15 cellular contexts compared by ENCODE assay signal in genomic region chr17:62572488-62573469, GRCh38. TPM values are rescaled to one million over a fixed set of nuclear protein-coding genes. Genes with fewer than 3 reads are reported as not detected.
DNase-seq lines count a peak whose midpoint lies in the region; ATAC-seq and TF ChIP-seq lines count a peak whose summit lies in the region.
"Had no signal": no experiment of that assay in that cellular context is flagged by ENCODE, and none has a peak within 500 bp of the region (broad histone marks: within the 10 kb centered on the region; RNA-seq: fewer than 3 reads in every experiment).

No MANE protein-coding gene starts in this region.

- H3K4me1 ChIP-seq in adipocyte (ENCODE audit: control insufficient read depth, insufficient read depth, low read length) (peaks cover 18% of the 10 kb centered on the region), left lung (no peaks in the 10 kb centered on the region), subcutaneous abdominal adipose tissue (ENCODE audit: control insufficient read depth in 5 of 5, insufficient read depth in 5 of 5, low read length in 5 of 5) (peaks cover 0 to 7% (median 0%) of the 10 kb centered on the region in 5 donors)
- H3K4me1 ChIP-seq in CD8-positive, alpha-beta memory T cell (ENCODE audit: insufficient read depth, low read length), result no peaks in the 10 kb centered on the region
- H3K4me1 ChIP-seq: upper lobe of left lung had no signal

- no peaks in the 10 kb centered on the region for H3K9me3 ChIP-seq in adipocyte (ENCODE audit: control insufficient read depth, low read length)
- H3K9me3 ChIP-seq in left lung, result no peaks in the 10 kb centered on the region
- H3K9me3 ChIP-seq in subcutaneous abdominal adipose tissue (ENCODE audit: control insufficient read depth in 5 of 5, low read length in 5 of 5), result no peaks in the 10 kb centered on the region
- no peaks in the 10 kb centered on the region for H3K9me3 ChIP-seq in CD8-positive, alpha-beta memory T cell (ENCODE audit: low read length)
- H3K9me3 ChIP-seq: upper lobe of left lung had no signal

- H3K4me3 ChIP-seq in adipocyte (ENCODE audit: low read length) (peak overlapping the region; percentile 39), left lung (no peak overlapping the region), subcutaneous abdominal adipose tissue (ENCODE audit: low read depth in 1 of 5, low read length in 5 of 5) (no peak overlapping the region)
- H3K4me3 ChIP-seq in CD8-positive, alpha-beta memory T cell (ENCODE audit: low read length), result no peak overlapping the region
- H3K4me3 ChIP-seq: upper lobe of left lung had no signal

- no peak overlapping the region for H3K4me3 Mint-ChIP-seq in activated CD8-positive, alpha-beta T cell treated with anti-CD3 and anti-CD28 coated beads for 36 hours
- H3K4me3 Mint-ChIP-seq in activated CD8-positive, alpha-beta T cell treated with anti-CD3 and anti-CD28 coated beads, Interleukin-2, amount 10 ng/mL, durations not matched to agents 7 days and 5 days, result no peak overlapping the region
- no peak overlapping the region for H3K4me3 Mint-ChIP-seq in CD8-positive, alpha-beta memory T cell
- H3K4me3 Mint-ChIP-seq: activated naive CD8-positive, alpha-beta T cell treated with anti-CD3 and anti-CD28 coated beads, Interleukin-2, amount 10 ng/mL, durations not matched to agents 7 days and 5 days had no signal

- H3K9me3 Mint-ChIP-seq in activated CD8-positive, alpha-beta T cell treated with anti-CD3 and anti-CD28 coated beads for 36 hours, result no peaks in the 10 kb centered on the region
- H3K9me3 Mint-ChIP-seq in activated CD8-positive, alpha-beta T cell treated with anti-CD3 and anti-CD28 coated beads, Interleukin-2, amount 10 ng/mL, durations not matched to agents 7 days and 5 days (ENCODE audit: insufficient read depth), result no peaks in the 10 kb centered on the region
- H3K9me3 Mint-ChIP-seq in CD8-positive, alpha-beta memory T cell, result no peaks in the 10 kb centered on the region
- H3K9me3 Mint-ChIP-seq: activated naive CD8-positive, alpha-beta T cell treated with anti-CD3 and anti-CD28 coated beads, Interleukin-2, amount 10 ng/mL, durations not matched to agents 7 days and 5 days had no signal

- H3K9ac ChIP-seq in adipocyte (ENCODE audit: low read length), result no peak overlapping the region
- H3K9ac ChIP-seq in subcutaneous abdominal adipose tissue (ENCODE audit: low read length in 5 of 5), result no peak overlapping the region

- peaks cover 13% of the 10 kb centered on the region for H3K36me3 Mint-ChIP-seq in activated CD8-positive, alpha-beta T cell treated with anti-CD3 and anti-CD28 coated beads for 36 hours (ENCODE audit: low read depth)
- H3K36me3 Mint-ChIP-seq in activated CD8-positive, alpha-beta T cell treated with anti-CD3 and anti-CD28 coated beads, Interleukin-2, amount 10 ng/mL, durations not matched to agents 7 days and 5 days (ENCODE audit: low read depth), result peaks cover 39% of the 10 kb centered on the region
- H3K36me3 Mint-ChIP-seq in CD8-positive, alpha-beta memory T cell, result peaks cover 4 to 70% (median 30%) of the 10 kb centered on the region in 3 donors

- H3K4me1 Mint-ChIP-seq in activated CD8-positive, alpha-beta T cell treated with anti-CD3 and anti-CD28 coated beads for 36 hours (ENCODE audit: low read depth), result peaks cover 5% of the 10 kb centered on the region
- H3K4me1 Mint-ChIP-seq in activated CD8-positive, alpha-beta T cell treated with anti-CD3 and anti-CD28 coated beads, Interleukin-2, amount 10 ng/mL, durations not matched to agents 7 days and 5 days (ENCODE audit: low read depth), result no peaks in the 10 kb centered on the region
- peaks cover 0 to 9% (median 7%) of the 10 kb centered on the region in 3 donors for H3K4me1 Mint-ChIP-seq in CD8-positive, alpha-beta memory T cell
- H3K4me1 Mint-ChIP-seq: activated naive CD8-positive, alpha-beta T cell treated with anti-CD3 and anti-CD28 coated beads, Interleukin-2, amount 10 ng/mL, durations not matched to agents 7 days and 5 days had no signal

- intact Hi-C loops in activated CD8-positive, alpha-beta T cell treated with anti-CD3 and anti-CD28 coated beads for 36 hours (cut with micrococcal nuclease), result no loop called here
- intact Hi-C loops in left lung (cut with DNase I), result no loop called here

- peak overlapping the region; percentile 72 for H3K27ac Mint-ChIP-seq in activated CD8-positive, alpha-beta T cell treated with anti-CD3 and anti-CD28 coated beads for 36 hours
- H3K27ac Mint-ChIP-seq in activated CD8-positive, alpha-beta T cell treated with anti-CD3 and anti-CD28 coated beads, Interleukin-2, amount 10 ng/mL, durations not matched to agents 7 days and 5 days, result no peak overlapping the region
- peak overlapping the region in 1 of 8 donors; percentile 48 for H3K27ac Mint-ChIP-seq in CD8-positive, alpha-beta memory T cell
- H3K27ac Mint-ChIP-seq: activated naive CD8-positive, alpha-beta T cell treated with anti-CD3 and anti-CD28 coated beads, Interleukin-2, amount 10 ng/mL, durations not matched to agents 7 days and 5 days had no signal

- POLR2A ChIA-PET in activated CD8-positive, alpha-beta T cell treated with anti-CD3 and anti-CD28 coated beads for 36 hours (lab: Charles Lee), result no interaction called here
- POLR2A ChIA-PET in activated CD8-positive, alpha-beta T cell treated with anti-CD3 and anti-CD28 coated beads, Interleukin-2, amount 10 ng/mL, durations not matched to agents 7 days and 5 days (lab: Charles Lee), result no interaction called here
- POLR2A ChIA-PET in CD8-positive, alpha-beta memory T cell (lab: Charles Lee), result interaction anchor here (0.7 kb wide), 1 partner anchor 107 kb away, joined by 10 read pairs; no protein-coding TSS in a partner anchor

- CTCF ChIA-PET in activated CD8-positive, alpha-beta T cell treated with anti-CD3 and anti-CD28 coated beads for 36 hours (lab: Charles Lee), result no interaction called here
- CTCF ChIA-PET in activated CD8-positive, alpha-beta T cell treated with anti-CD3 and anti-CD28 coated beads, Interleukin-2, amount 10 ng/mL, durations not matched to agents 7 days and 5 days (lab: Charles Lee), result no interaction called here
- CTCF ChIA-PET in CD8-positive, alpha-beta memory T cell (lab: Charles Lee), result no interaction called here

- TF ChIP-seq CTCF in activated CD8-positive, alpha-beta T cell treated with anti-CD3 and anti-CD28 coated beads for 36 hours (IDR thresholded peaks at IDR 0.05), result no peak
- TF ChIP-seq CTCF in left lung (IDR thresholded peaks at IDR 0.05), result no peak

- DNase-seq in activated CD8-positive, alpha-beta T cell treated with anti-CD3 and anti-CD28 coated beads for 36 hours, result no peak
- DNase-seq in activated CD8-positive, alpha-beta T cell treated with anti-CD3 and anti-CD28 coated beads, Interleukin-2, amount 10 ng/mL, durations not matched to agents 7 days and 5 days, result no peak
- peak; percentile 50 for DNase-seq in adipocyte (ENCODE audit: low read depth)
- no peak for DNase-seq in left lung
- DNase-seq in CD8-positive, alpha-beta memory T cell, result no peak
- DNase-seq: ACHN; activated CD4-positive, CD25-positive, alpha-beta regulatory T cell treated with anti-CD3 and anti-CD28 coated beads, Interleukin-2, amount 50 U/mL, for 72 hours; activated naive CD8-positive, alpha-beta T cell treated with anti-CD3 and anti-CD28 coated beads, Interleukin-2, amount 10 ng/mL, durations not matched to agents 7 days and 5 days; islet precursor cell; occipital lobe; SHP77; upper lobe of left lung had no signal

- no peaks in the 10 kb centered on the region for H3K27me3 ChIP-seq in adipocyte (replicated peaks; ENCODE audit: control insufficient read depth, insufficient read depth, low read length)
- no peaks in the 10 kb centered on the region for H3K27me3 ChIP-seq in left lung
- no peaks in the 10 kb centered on the region for H3K27me3 ChIP-seq in subcutaneous abdominal adipose tissue (ENCODE audit: control insufficient read depth in 5 of 5, insufficient read depth in 4 of 5, low read length in 5 of 5)
- H3K27me3 ChIP-seq in CD8-positive, alpha-beta memory T cell (ENCODE audit: insufficient read depth, low read length, poor library complexity, severe bottlenecking), result no peaks in the 10 kb centered on the region
- H3K27me3 ChIP-seq: upper lobe of left lung had no signal

- no peaks in the 10 kb centered on the region for H3K27me3 Mint-ChIP-seq in activated CD8-positive, alpha-beta T cell treated with anti-CD3 and anti-CD28 coated beads for 36 hours
- H3K27me3 Mint-ChIP-seq in activated CD8-positive, alpha-beta T cell treated with anti-CD3 and anti-CD28 coated beads, Interleukin-2, amount 10 ng/mL, durations not matched to agents 7 days and 5 days (ENCODE audit: low read depth), result no peaks in the 10 kb centered on the region
- no peaks in the 10 kb centered on the region for H3K27me3 Mint-ChIP-seq in CD8-positive, alpha-beta memory T cell
- H3K27me3 Mint-ChIP-seq: activated naive CD8-positive, alpha-beta T cell treated with anti-CD3 and anti-CD28 coated beads, Interleukin-2, amount 10 ng/mL, durations not matched to agents 7 days and 5 days had no signal

- peaks cover 57% of the 10 kb centered on the region for H3K36me3 ChIP-seq in adipocyte (ENCODE audit: control insufficient read depth, insufficient read depth, low read length, severe bottlenecking)
- H3K36me3 ChIP-seq in left lung, result peaks cover 0 to 66% of the 10 kb centered on the region in 2 donors
- H3K36me3 ChIP-seq in subcutaneous abdominal adipose tissue (ENCODE audit: control insufficient read depth in 5 of 5, insufficient read depth in 5 of 5, low read length in 5 of 5), result peaks cover 32 to 38% (median 36%) of the 10 kb centered on the region in 5 donors
- peaks cover 20% of the 10 kb centered on the region for H3K36me3 ChIP-seq in CD8-positive, alpha-beta memory T cell (ENCODE audit: insufficient read depth, low read length)

- H3K27ac ChIP-seq in left lung (peak overlapping the region; percentile 20 to 40), subcutaneous abdominal adipose tissue (ENCODE audit: low read depth, low read length) (peak overlapping the region; percentile 31)
- H3K27ac ChIP-seq in CD8-positive, alpha-beta memory T cell (ENCODE audit: low read depth, low read length), result no peak overlapping the region
- H3K27ac ChIP-seq: upper lobe of left lung had no signal

- ATAC-seq in activated CD8-positive, alpha-beta T cell treated with anti-CD3 and anti-CD28 coated beads for 36 hours, result no peak
- no peak for ATAC-seq in activated CD8-positive, alpha-beta T cell treated with anti-CD3 and anti-CD28 coated beads, Interleukin-2, amount 10 ng/mL, durations not matched to agents 7 days and 5 days
- no peak for ATAC-seq in left lung
- no peak for ATAC-seq in HG02973 (IDR thresholded peaks at IDR 0.05; ENCODE audit: unreplicated experiment)
- ATAC-seq in HG03521 (IDR thresholded peaks at IDR 0.05; ENCODE audit: unreplicated experiment), result no peak

RNA-seq across cellular contexts. Expression of gene MRC2, which starts 54.7 kb away (rescaled TPM):
- 1 to 10 TPM; 8.1 to 9.0 TPM for total RNA-seq in activated CD8-positive, alpha-beta T cell treated with anti-CD3 and anti-CD28 coated beads for 36 hours
- 1 to 10 TPM; 1.7 to 2.3 TPM for total RNA-seq in activated CD8-positive, alpha-beta T cell treated with anti-CD3 and anti-CD28 coated beads, Interleukin-2, amount 10 ng/mL, durations not matched to agents 7 days and 5 days
- 100 to 1,000 TPM in 1 of 2 donors, 10 to 100 TPM in 1; 93.3 to 151 TPM for total RNA-seq in left lung
- 10 to 100 TPM; 10.0 to 10.2 TPM for total RNA-seq in CD8-positive, alpha-beta memory T cell
- 0.08 TPM for polyA plus RNA-seq in CD8-positive, alpha-beta memory T cell

Comparison
In these comparisons a context has a peak if more than half of its experiments do, and no peak if none do; other contexts are left out.
1. RNA of gene MRC2, which starts 54.7 kb away (total RNA-seq): 93.3 to 151 TPM in left lung; 10.0 to 10.2 TPM in CD8-positive, alpha-beta memory T cell, 8.1 to 9.0 TPM in activated CD8-positive, alpha-beta T cell treated with anti-CD3 and anti-CD28 coated beads for 36 hours and 1.7 to 2.3 TPM in activated CD8-positive, alpha-beta T cell treated with anti-CD3 and anti-CD28 coated beads, Interleukin-2, amount 10 ng/mL, durations not matched to agents 7 days and 5 days; every median in the first group is over 4 times any median in the second.